ENCODE assay signal across 8 cellular contexts in genomic region chr5:154937718-154938466, GRCh38. TPM values are rescaled to one million over a fixed set of nuclear protein-coding genes. Genes with fewer than 3 reads are reported as not detected.
DNase-seq lines count a peak whose midpoint lies in the region; ATAC-seq, FAIRE-seq and TF ChIP-seq lines count a peak whose summit lies in the region.

A gene with protein sequence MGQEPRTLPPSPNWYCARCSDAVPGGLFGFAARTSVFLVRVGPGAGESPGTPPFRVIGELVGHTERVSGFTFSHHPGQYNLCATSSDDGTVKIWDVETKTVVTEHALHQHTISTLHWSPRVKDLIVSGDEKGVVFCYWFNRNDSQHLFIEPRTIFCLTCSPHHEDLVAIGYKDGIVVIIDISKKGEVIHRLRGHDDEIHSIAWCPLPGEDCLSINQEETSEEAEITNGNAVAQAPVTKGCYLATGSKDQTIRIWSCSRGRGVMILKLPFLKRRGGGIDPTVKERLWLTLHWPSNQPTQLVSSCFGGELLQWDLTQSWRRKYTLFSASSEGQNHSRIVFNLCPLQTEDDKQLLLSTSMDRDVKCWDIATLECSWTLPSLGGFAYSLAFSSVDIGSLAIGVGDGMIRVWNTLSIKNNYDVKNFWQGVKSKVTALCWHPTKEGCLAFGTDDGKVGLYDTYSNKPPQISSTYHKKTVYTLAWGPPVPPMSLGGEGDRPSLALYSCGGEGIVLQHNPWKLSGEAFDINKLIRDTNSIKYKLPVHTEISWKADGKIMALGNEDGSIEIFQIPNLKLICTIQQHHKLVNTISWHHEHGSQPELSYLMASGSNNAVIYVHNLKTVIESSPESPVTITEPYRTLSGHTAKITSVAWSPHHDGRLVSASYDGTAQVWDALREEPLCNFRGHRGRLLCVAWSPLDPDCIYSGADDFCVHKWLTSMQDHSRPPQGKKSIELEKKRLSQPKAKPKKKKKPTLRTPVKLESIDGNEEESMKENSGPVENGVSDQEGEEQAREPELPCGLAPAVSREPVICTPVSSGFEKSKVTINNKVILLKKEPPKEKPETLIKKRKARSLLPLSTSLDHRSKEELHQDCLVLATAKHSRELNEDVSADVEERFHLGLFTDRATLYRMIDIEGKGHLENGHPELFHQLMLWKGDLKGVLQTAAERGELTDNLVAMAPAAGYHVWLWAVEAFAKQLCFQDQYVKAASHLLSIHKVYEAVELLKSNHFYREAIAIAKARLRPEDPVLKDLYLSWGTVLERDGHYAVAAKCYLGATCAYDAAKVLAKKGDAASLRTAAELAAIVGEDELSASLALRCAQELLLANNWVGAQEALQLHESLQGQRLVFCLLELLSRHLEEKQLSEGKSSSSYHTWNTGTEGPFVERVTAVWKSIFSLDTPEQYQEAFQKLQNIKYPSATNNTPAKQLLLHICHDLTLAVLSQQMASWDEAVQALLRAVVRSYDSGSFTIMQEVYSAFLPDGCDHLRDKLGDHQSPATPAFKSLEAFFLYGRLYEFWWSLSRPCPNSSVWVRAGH (N-terminal part only) (minus strand): TSS chr5:154938211. CDS start chr5:154938133, 78 bp downstream.

- H3K27ac ChIP-seq in left ventricle myocardium inferior (replicated peaks) (peak within 1 kb of the TSS; percentile 81), prostate gland (peak within 1 kb of the TSS; percentile 59 to 61)

- H3K9me3 ChIP-seq in left ventricle myocardium inferior (replicated peaks): no peaks in the 10 kb centered on the region
- H3K9me3 ChIP-seq in prostate gland: no peaks in the 10 kb centered on the region

- TF ChIP-seq POLR2A in GM12891 (IDR thresholded peaks at IDR 0.05; ENCODE audit: low read depth, low read length): peak; percentile 57; the same call in 1 of the 2 replicates
- peak; percentile 51 for TF ChIP-seq POLR2A in prostate gland (IDR thresholded peaks at IDR 0.05)

- H3K36me3 ChIP-seq in left ventricle myocardium inferior (peaks cover 16% of the 10 kb centered on the region), prostate gland (no peaks in the 10 kb centered on the region)

- TF ChIP-seq CTCF in left ventricle myocardium inferior (IDR thresholded peaks at IDR 0.05; ENCODE audit: borderline replicate concordance): no peak
- no peak for TF ChIP-seq CTCF in prostate gland (IDR thresholded peaks at IDR 0.05)

- FAIRE-seq in GM12891 (lab: Jason Lieb, UNC): peak; percentile 93

- ATAC-seq in HG02642 (IDR thresholded peaks at IDR 0.05; ENCODE audit: poor library complexity, unreplicated experiment): peak; percentile 91

- H3K27me3 ChIP-seq in left ventricle myocardium inferior (ENCODE audit: low read depth): no peaks in the 10 kb centered on the region
- no peaks in the 10 kb centered on the region for H3K27me3 ChIP-seq in prostate gland (replicated peaks; ENCODE audit: insufficient read depth)

- intact Hi-C loops in T-helper 1 cell treated with Interleukin-12 subunit alpha and Interleukin-12 subunit beta and Interleukin-4 antibody, amounts not matched to agents 30 ng/mL and 1 ng/mL, for 36 hours (cut with micrococcal nuclease): loop anchor here (1.0 kb wide), 2 partner anchors 80 to 126 kb away; partner anchors contain the start of gene CNOT8
- intact Hi-C loops in left ventricle myocardium inferior (cut with micrococcal nuclease): no loop called here
- intact Hi-C loops in prostate gland (cut with DNase I): loop anchor here (10.0 kb wide), 1 partner anchor 183 kb away; the partner anchor contains the start of gene LARP1

- H3K4me3 ChIP-seq in left ventricle myocardium inferior (peak within 1 kb of the TSS; percentile 94), prostate gland (peak within 1 kb of the TSS; percentile 74 to 85)

- DNase-seq in GM12891 (ENCODE audit: insufficient read length, low spot score) (peak; percentile 83), NCI-H1105 treated with DMSO at 0.1 percent for 48 hours (lab: John Stamatoyannopoulos, UW) (peak; percentile 62), amniotic stem cell (lab: John Stamatoyannopoulos, UW) (peak; percentile 64), left ventricle myocardium inferior (peak; percentile 86), prostate gland (ENCODE audit: low spot score) (peak; percentile 72), ureter (ENCODE audit: low spot score) (peak; percentile 82)

- WGBS in prostate gland: under 1% methylated on average over 61 of the region's 61 CpGs

- H3K4me1 ChIP-seq in left ventricle myocardium inferior (peaks cover 49% of the 10 kb centered on the region), prostate gland (replicated peaks) (peaks cover 7% of the 10 kb centered on the region)

TF ChIP-seq in GM12891, 5 proteins besides CTCF, POLR2A, EP300 and RAD21:
- TF ChIP-seq POLR2AphosphoS5 (IDR thresholded peaks at IDR 0.05; ENCODE audit: low read depth, low read length) (peak; percentile 71), POU2F2 (IDR thresholded peaks at IDR 0.05; ENCODE audit: low read depth, low read length) (no peak), TAF1 (IDR thresholded peaks at IDR 0.05; ENCODE audit: low read depth, low read length) (0 out of 2 replicates have a peak, but pooled peaks have one; percentile 38), PAX5 (IDR thresholded peaks at IDR 0.05; ENCODE audit: insufficient read depth, low read length, severe bottlenecking) (no peak), SPI1 (IDR thresholded peaks at IDR 0.05; ENCODE audit: low read depth, low read length) (no peak)

RNA-seq across cellular contexts. Expression of the gene that starts here (rescaled TPM):
- 7.6 TPM for polyA plus RNA-seq in GM12891 (2012; ENCODE audit: low read depth, missing spikeins)
- 18.4 and 23.3 TPM in 2 replicates for total RNA-seq in T-helper 1 cell treated with Interleukin-12 subunit alpha and Interleukin-12 subunit beta and Interleukin-4 antibody, amounts not matched to agents 30 ng/mL and 1 ng/mL, for 36 hours
- total RNA-seq in left ventricle myocardium inferior (14.0 TPM), prostate gland (10 to 100 TPM; 14.6 to 20.3 TPM), ureter (20.9 TPM)

Comparison
In these comparisons a context has a peak if more than half of its experiments do, and no peak if none do; other contexts are left out.
1. Peak in every context shown above with its lines: DNase-seq, ATAC-seq, H3K4me3 ChIP-seq and H3K27ac ChIP-seq.